8 cellular contexts compared by ENCODE assay signal in the genomic region with DNA sequence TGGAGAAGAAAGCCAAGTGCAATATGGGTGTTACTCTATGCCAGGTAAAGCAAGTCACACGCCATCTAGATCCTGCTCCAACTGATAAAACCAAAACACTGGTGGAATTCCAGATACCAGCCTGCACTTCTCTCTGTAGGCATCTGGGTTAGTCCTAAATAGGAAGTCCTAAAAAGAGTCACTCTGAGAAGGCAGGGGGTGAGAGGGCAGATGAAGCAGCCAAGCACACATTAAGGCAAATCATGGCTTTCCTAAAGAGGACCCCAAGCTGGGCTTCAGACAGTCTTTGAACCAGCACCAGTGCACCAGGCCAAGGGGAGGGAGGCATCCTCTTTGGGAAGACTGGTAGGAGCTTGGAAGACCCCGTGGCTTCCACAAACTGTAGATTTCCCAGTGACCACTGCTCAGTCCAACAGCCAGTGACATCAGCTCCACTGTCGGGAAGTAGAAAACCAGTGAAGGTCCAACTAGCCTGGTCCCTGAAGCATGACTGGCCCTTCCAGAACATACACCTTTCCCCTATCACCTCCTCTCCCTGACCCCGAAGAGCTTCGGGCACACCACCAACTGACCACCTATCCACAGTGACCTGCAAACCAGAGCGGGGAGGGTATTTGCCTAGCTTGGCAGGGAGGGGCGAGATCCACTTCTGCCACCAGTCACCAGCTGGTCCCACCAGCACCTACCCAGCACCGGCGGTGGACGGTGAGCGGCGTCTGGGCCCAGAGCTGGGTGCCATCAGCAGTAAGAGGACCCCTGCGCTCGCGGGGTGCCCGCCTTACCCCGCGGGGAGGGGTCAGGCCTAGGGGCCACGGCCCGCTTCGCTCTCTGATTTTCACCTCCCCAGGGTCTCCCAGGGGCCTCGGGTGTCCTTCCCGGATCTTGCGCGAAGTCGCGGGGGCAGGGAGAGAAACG. TPM values are rescaled to one million over a fixed set of nuclear protein-coding genes. Genes with fewer than 3 reads are reported as not detected.
DNase-seq lines count a peak whose midpoint lies in the region; ATAC-seq and TF ChIP-seq lines count a peak whose summit lies in the region.

No MANE protein-coding gene starts in this region.

- in situ Hi-C loops in KBM-7 (cut with MboI; ENCODE audit: low pct_unique_long_range_greater_than_20kb, low sequenced_read_pairs), result no loop called here

- peak; percentile 15 to 22 for ATAC-seq in left cardiac atrium

- intact Hi-C loops in left cardiac atrium (cut with DNase I), result no loop called here

- no peak for TF ChIP-seq CTCF in GM12875 (IDR thresholded peaks at IDR 0.05; ENCODE audit: borderline replicate concordance, insufficient read depth, low read depth, low read length)

- H3K4me3 ChIP-seq in GM12875 (ENCODE audit: low read depth, low read length), result peak overlapping the region; percentile 61

- DNase-seq in KBM-7 (peak; percentile 49), left cardiac atrium (no peak), retina (peak; percentile 47), NCI-H128 (lab: John Stamatoyannopoulos, UW; ENCODE audit: unreplicated experiment) (no peak), NCI-H226 (no peak)
- peak; percentile 34 for DNase-seq in activated naive CD4-positive, alpha-beta T cell treated with Interleukin-2 at 50 U/mL for 16 hours
- no peak for DNase-seq in NK-92 treated with Interleukin-12 subunit alpha and Interleukin-12 subunit beta, amount 100 ng/mL, for 24 hours (lab: John Stamatoyannopoulos, UW)

RNA-seq across cellular contexts. Expression of a gene that starts 1.0 kb away (rescaled TPM):
- total RNA-seq in left cardiac atrium, result 10 to 100 TPM; 76.3 to 86.0 TPM

Comparison
In these comparisons a context has a peak if more than half of its experiments do, and no peak if none do; other contexts are left out.
1. DNase-seq: peak in KBM-7 (single experiment), activated naive CD4-positive, alpha-beta T cell treated with Interleukin-2 at 50 U/mL for 16 hours (single experiment) and retina (single experiment); none in left cardiac atrium (single experiment), NCI-H128 (single experiment), NK-92 treated with Interleukin-12 subunit alpha and Interleukin-12 subunit beta, amount 100 ng/mL, for 24 hours (single experiment) and NCI-H226 (single experiment).